ENCODE assay signal across 12 cellular contexts in the genomic region with DNA sequence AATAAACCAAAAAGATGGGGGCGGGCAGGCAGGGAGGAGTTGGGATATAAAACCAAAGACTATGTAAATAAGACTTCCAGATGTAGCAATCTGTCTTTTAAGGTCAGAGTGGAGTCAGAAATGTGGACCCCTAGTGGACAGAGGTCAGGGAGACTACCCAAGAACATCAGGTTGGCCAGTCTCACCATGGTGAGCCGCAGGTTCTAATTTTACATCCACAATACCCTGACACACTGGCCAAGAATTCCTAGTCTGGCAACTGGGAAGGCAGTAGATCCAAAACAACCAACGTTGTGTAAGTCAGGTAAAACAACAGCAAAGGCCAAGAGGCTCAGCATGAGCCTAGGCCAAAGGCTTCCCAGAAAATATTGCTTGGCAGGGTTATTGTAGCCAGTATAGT.
DNase-seq lines count a peak whose midpoint lies in the region; ATAC-seq and TF ChIP-seq lines count a peak whose summit lies in the region.
"Had no signal": no experiment of that assay in that cellular context is flagged by ENCODE, and none has a peak within 500 bp of the region (broad histone marks: within the 10 kb centered on the region; RNA-seq: fewer than 3 reads in every experiment).

No MANE protein-coding gene starts in this region.

- 76% methylated on average over 3 of the region's 3 CpGs for WGBS in mammary epithelial cell (ENCODE audit: low coverage, missing lambda C conversion rate)
- 22 to 28% methylated on average over 3 of the region's 3 CpGs for WGBS in aorta, 2 donors

- no peaks in the 10 kb centered on the region for H4K20me1 ChIP-seq in mammary epithelial cell (ENCODE audit: insufficient read depth, low read length)

- intact Hi-C loops in MCF 10A (cut with micrococcal nuclease) (no loop called here), mammary epithelial cell (cut with micrococcal nuclease) (loop anchor here (10.0 kb wide), 1 partner anchor 135 kb away; no protein-coding TSS in a partner anchor), aorta (cut with DNase I) (loop anchor here in 1 of 2 donors (10.0 kb wide), 1 partner anchor 135 kb away; no protein-coding TSS in a partner anchor)

- CTCF ChIA-PET in MCF 10A (lab: Yijun Ruan, JAX) (no interaction called here), mammary epithelial cell (lab: Charles Lee; ENCODE audit: low non-redundant PET) (no interaction called here)
- CTCF ChIA-PET in activated CD4-positive, alpha-beta T cell treated with anti-CD3 and anti-CD28 coated beads, Interleukin-2, amount 10 ng/mL, durations not matched to agents 7 days and 5 days (lab: Charles Lee): no interaction called here

- DNase-seq in MCF 10A (ENCODE audit: unreplicated experiment): peak; percentile 58
- no peak for DNase-seq in mammary epithelial cell
- DNase-seq in WERI-Rb-1: no peak
- peak; percentile 27 for DNase-seq in iPS-NIHi11 (ENCODE audit: low spot score)
- DNase-seq in aorta: no peak
- DNase-seq in NCI-H2107 (lab: John Stamatoyannopoulos, UW): no peak
- DNase-seq in KG1 (lab: John Stamatoyannopoulos, UW): no peak
- DNase-seq in activated CD4-positive, alpha-beta T cell treated with anti-CD3 and anti-CD28 coated beads, Interleukin-2, amount 10 ng/mL, durations not matched to agents 7 days and 5 days: no peak
- DNase-seq: NCI-H1930, pancreas, tibial artery had no signal

- H3K36me3 ChIP-seq in mammary epithelial cell (ENCODE audit: insufficient read depth, low read length) (no peaks in the 10 kb centered on the region), WERI-Rb-1 (no peaks in the 10 kb centered on the region), aorta (ENCODE audit: control insufficient read depth in 1 of 2, insufficient read depth in 2 of 2, low read length in 1 of 2) (no peaks in the 10 kb centered on the region)
- H3K36me3 ChIP-seq: pancreas, tibial artery had no signal

- peak; percentile 63 for ATAC-seq in aorta (ENCODE audit: low FRiP score)

- peaks cover 11% of the 10 kb centered on the region for H3K36me3 Mint-ChIP-seq in MCF 10A (ENCODE audit: insufficient read depth, unreplicated experiment)
- H3K36me3 Mint-ChIP-seq in activated CD4-positive, alpha-beta T cell treated with anti-CD3 and anti-CD28 coated beads, Interleukin-2, amount 10 ng/mL, durations not matched to agents 7 days and 5 days (ENCODE audit: low read depth): peaks cover 18% of the 10 kb centered on the region

- TF ChIP-seq CTCF in MCF 10A (IDR thresholded peaks at IDR 0.05; ENCODE audit: unreplicated experiment): no peak
- TF ChIP-seq CTCF in mammary epithelial cell (conservative IDR thresholded peaks at IDR 0.05 in 1 of 2, IDR thresholded peaks at IDR 0.05 in 1 of 2; ENCODE audit: extremely low read depth in 1 of 2, insufficient read depth in 1 of 2, low read depth in 1 of 2, low read length in 2 of 2): no peak
- TF ChIP-seq CTCF in WERI-Rb-1 (IDR thresholded peaks at IDR 0.05; ENCODE audit: low read depth, low read length): 0 out of 2 replicates have a peak, but pooled peaks have one; percentile 16

- no peak overlapping the region for H3K4me3 Mint-ChIP-seq in MCF 10A (ENCODE audit: unreplicated experiment)
- no peak overlapping the region for H3K4me3 Mint-ChIP-seq in activated CD4-positive, alpha-beta T cell treated with anti-CD3 and anti-CD28 coated beads, Interleukin-2, amount 10 ng/mL, durations not matched to agents 7 days and 5 days

- in situ Hi-C loops in mammary epithelial cell (cut with MboI; ENCODE audit: low sequenced_read_pairs in 2 of 2): no loop called here

- no peaks in the 10 kb centered on the region for H3K9me3 ChIP-seq in mammary epithelial cell (replicated peaks; ENCODE audit: insufficient read depth, low read length)
- no peaks in the 10 kb centered on the region for H3K9me3 ChIP-seq in WERI-Rb-1 (ENCODE audit: severe bottlenecking)
- no peaks in the 10 kb centered on the region for H3K9me3 ChIP-seq in aorta (ENCODE audit: control insufficient read depth, low read length)
- H3K9me3 ChIP-seq: pancreas, tibial artery had no signal

- H3K27me3 ChIP-seq in mammary epithelial cell (ENCODE audit: insufficient read depth, low read length) (no peaks in the 10 kb centered on the region), WERI-Rb-1 (ENCODE audit: insufficient read depth, low read depth, severe bottlenecking) (no peaks in the 10 kb centered on the region), aorta (ENCODE audit: control insufficient read depth in 1 of 2, insufficient read depth in 2 of 2, low read length in 1 of 2) (no peaks in the 10 kb centered on the region)
- H3K27me3 ChIP-seq: pancreas, tibial artery had no signal

- BruUV-seq in MCF 10A (replicated peaks; lab: Mats Ljungman, UMichigan): no TSS peak
- BruUV-seq in mammary epithelial cell (replicated peaks; lab: Mats Ljungman, UMichigan): no TSS peak

- H3K79me2 ChIP-seq in mammary epithelial cell (ENCODE audit: insufficient read depth, low read length): no peaks in the 10 kb centered on the region

- POLR2A ChIA-PET in MCF 10A (lab: Yijun Ruan, JAX): no interaction called here
- POLR2A ChIA-PET in activated CD4-positive, alpha-beta T cell treated with anti-CD3 and anti-CD28 coated beads, Interleukin-2, amount 10 ng/mL, durations not matched to agents 7 days and 5 days (lab: Charles Lee): no interaction called here

- H3K4me3 ChIP-seq in mammary epithelial cell (replicated peaks in 1 of 3; ENCODE audit: insufficient read depth in 1 of 3, low read depth in 2 of 3, low read length in 3 of 3): no peak overlapping the region
- no peak overlapping the region for H3K4me3 ChIP-seq in WERI-Rb-1 (ENCODE audit: low read depth, low read length)
- H3K4me3 ChIP-seq in aorta (ENCODE audit: low read length in 2 of 2): no peak overlapping the region
- H3K4me3 ChIP-seq: pancreas, tibial artery had no signal

- H3K4me2 ChIP-seq in mammary epithelial cell (ENCODE audit: insufficient read depth, low read depth, low read length): no peak overlapping the region

- H3K4me1 ChIP-seq in mammary epithelial cell (ENCODE audit: insufficient read depth, low read length) (no peaks in the 10 kb centered on the region), aorta (ENCODE audit: control insufficient read depth in 1 of 2, insufficient read depth in 2 of 2, low read length in 2 of 2) (peaks cover 1 to 8% of the 10 kb centered on the region in 2 donors)
- H3K4me1 ChIP-seq: pancreas had no signal

- no peak overlapping the region for H3K27ac Mint-ChIP-seq in MCF 10A (ENCODE audit: low read depth, unreplicated experiment)
- no peak overlapping the region for H3K27ac Mint-ChIP-seq in activated CD4-positive, alpha-beta T cell treated with anti-CD3 and anti-CD28 coated beads, Interleukin-2, amount 10 ng/mL, durations not matched to agents 7 days and 5 days

- no peaks in the 10 kb centered on the region for H3K27me3 Mint-ChIP-seq in MCF 10A (ENCODE audit: insufficient read depth, unreplicated experiment)
- peaks cover 18% of the 10 kb centered on the region for H3K27me3 Mint-ChIP-seq in activated CD4-positive, alpha-beta T cell treated with anti-CD3 and anti-CD28 coated beads, Interleukin-2, amount 10 ng/mL, durations not matched to agents 7 days and 5 days

- H3K9me3 Mint-ChIP-seq in MCF 10A (ENCODE audit: unreplicated experiment): no peaks in the 10 kb centered on the region
- peaks cover 4% of the 10 kb centered on the region for H3K9me3 Mint-ChIP-seq in activated CD4-positive, alpha-beta T cell treated with anti-CD3 and anti-CD28 coated beads, Interleukin-2, amount 10 ng/mL, durations not matched to agents 7 days and 5 days

- no peak overlapping the region for H3K9ac ChIP-seq in mammary epithelial cell (ENCODE audit: insufficient read depth, low read length)

- no peak overlapping the region for H2AFZ ChIP-seq in mammary epithelial cell (ENCODE audit: low read depth, low read length)

- peaks cover 8% of the 10 kb centered on the region for H3K4me1 Mint-ChIP-seq in MCF 10A (ENCODE audit: insufficient read depth, unreplicated experiment)
- H3K4me1 Mint-ChIP-seq in activated CD4-positive, alpha-beta T cell treated with anti-CD3 and anti-CD28 coated beads, Interleukin-2, amount 10 ng/mL, durations not matched to agents 7 days and 5 days: peaks cover 25% of the 10 kb centered on the region

- no peak overlapping the region for H3K27ac ChIP-seq in mammary epithelial cell (ENCODE audit: insufficient read depth, low read depth, low read length)
- H3K27ac ChIP-seq in WERI-Rb-1: no peak overlapping the region
- H3K27ac ChIP-seq in aorta (ENCODE audit: low read depth in 1 of 2, low read length in 2 of 2): peak overlapping the region in 1 of 2 donors; percentile 57
- H3K27ac ChIP-seq: epithelial cell of prostate, pancreas, tibial artery had no signal

- dilution Hi-C loops in mammary epithelial cell (cut with HindIII; ENCODE audit: low sequenced_read_pairs): no loop called here

Comparison
In these comparisons a context has a peak if more than half of its experiments do, and no peak if none do; other contexts are left out.
1. DNase-seq: peak in MCF 10A (single experiment) and iPS-NIHi11 (single experiment); none in mammary epithelial cell (single experiment), WERI-Rb-1 (single experiment), aorta (0 of 2), NCI-H2107 (single experiment), KG1 (single experiment) and activated CD4-positive, alpha-beta T cell treated with anti-CD3 and anti-CD28 coated beads, Interleukin-2, amount 10 ng/mL, durations not matched to agents 7 days and 5 days (single experiment).